ENCODE assay signal across 8 cellular contexts in genomic region chr7:25179771-25180591, GRCh38. TPM values are rescaled to one million over a fixed set of nuclear protein-coding genes. Genes with fewer than 3 reads are reported as not detected.
A peak's percentile ranks its signal among the peaks of the same experiment; 100 is the strongest.
DNase-seq lines count a peak whose midpoint lies in the region; ATAC-seq and TF ChIP-seq lines count a peak whose summit lies in the region.

No MANE protein-coding gene starts in this region.

- peaks cover 3% of the 10 kb centered on the region for H3K9me3 Mint-ChIP-seq in endodermal cell

- no peaks in the 10 kb centered on the region for H3K36me3 ChIP-seq in HUES48 (ENCODE audit: control insufficient read depth, insufficient read depth, low read length)
- H3K36me3 ChIP-seq in endodermal cell (ENCODE audit: control insufficient read depth, insufficient read depth, low read length) = no peaks in the 10 kb centered on the region

- H3K9me3 ChIP-seq in HUES48 (ENCODE audit: control insufficient read depth, insufficient read depth, low read length) = no peaks in the 10 kb centered on the region
- no peaks in the 10 kb centered on the region for H3K9me3 ChIP-seq in endodermal cell (ENCODE audit: control insufficient read depth, low read length)

- whole genome bisulfite sequencing in endodermal cell (ENCODE audit: insufficient coverage in 1 of 2, insufficient read length in 1 of 2), 2 experiments = 2% methylated on average over 20 to 69 of the region's 74 CpGs

- TF ChIP-seq CTCF in endodermal cell (conservative IDR thresholded peaks at IDR 0.05) = peak; percentile 91

- peaks cover 3% of the 10 kb centered on the region; the same call in 1 of the 2 replicates for H3K27me3 ChIP-seq in HUES48 (ENCODE audit: control insufficient read depth, insufficient read depth, low read length)
- no peaks in the 10 kb centered on the region for H3K27me3 ChIP-seq in endodermal cell (ENCODE audit: control insufficient read depth, insufficient read depth, low read length, poor library complexity, severe bottlenecking)

- H3K4me3 Mint-ChIP-seq in endodermal cell = peak overlapping the region; percentile 71

- H3K36me3 Mint-ChIP-seq in endodermal cell (ENCODE audit: low read depth) = peaks cover 7% of the 10 kb centered on the region

- peaks cover 7% of the 10 kb centered on the region for H3K4me1 Mint-ChIP-seq in endodermal cell

- H3K9ac ChIP-seq in HUES48 (ENCODE audit: low read depth, low read length) = peak overlapping the region; percentile 38; the same call in 1 of the 2 replicates
- H3K9ac ChIP-seq in endodermal cell (ENCODE audit: extremely low read depth, low read length, poor library complexity, severe bottlenecking) = peak overlapping the region; percentile 47

- H3K27me3 Mint-ChIP-seq in endodermal cell (ENCODE audit: insufficient read depth) = peaks cover 4% of the 10 kb centered on the region

- peak; percentile 97 for ATAC-seq in GM21423 (IDR thresholded peaks at IDR 0.05; ENCODE audit: unreplicated experiment)

- peak overlapping the region; percentile 88 for H3K27ac ChIP-seq in HUES48 (ENCODE audit: low read depth, low read length)
- peak overlapping the region; percentile 34 for H3K27ac ChIP-seq in endodermal cell (ENCODE audit: low read depth, low read length)

- H3K27ac Mint-ChIP-seq in endodermal cell = peak overlapping the region; percentile 93

- DNase-seq in DMS 273 (lab: John Stamatoyannopoulos, UW; ENCODE audit: unreplicated experiment) = peak; percentile 98
- DNase-seq in NOMO-1 treated with DMSO at 0.1 percent for 48 hours (lab: John Stamatoyannopoulos, UW; ENCODE audit: unreplicated experiment) = peak; percentile 93
- DNase-seq in activated CD8-positive, alpha-beta memory T cell treated with anti-CD3 and anti-CD28 coated beads, Interleukin-2, amount 50 U/mL, for 1 hour (ENCODE audit: extremely low read depth) = peak; percentile 73
- DNase-seq in endodermal cell = peak; percentile 99
- peak; percentile 34 for DNase-seq in middle frontal gyrus (ENCODE audit: extremely low spot score, low spot score)
- peak; percentile 91 to 94 for DNase-seq in stimulated activated CD8-positive, alpha-beta memory T cell treated with anti-CD3 and anti-CD28 coated beads, Interleukin-15, amount 100 ng/mL, for 48 hours (ENCODE audit: low read depth in 2 of 2)

- peaks cover 8% of the 10 kb centered on the region; the same call in 1 of the 2 replicates for H3K4me1 ChIP-seq in HUES48 (ENCODE audit: control insufficient read depth, insufficient read depth, low read length)
- H3K4me1 ChIP-seq in endodermal cell (ENCODE audit: control insufficient read depth, insufficient read depth, low read length) = no peaks in the 10 kb centered on the region

- H3K4me3 ChIP-seq in HUES48 (ENCODE audit: low read depth, low read length) = peak overlapping the region; percentile 85
- H3K4me3 ChIP-seq in endodermal cell (ENCODE audit: low read length) = peak overlapping the region; percentile 95

RNA-seq across cellular contexts. Expression of gene NPVF, which starts 48.3 kb away (rescaled TPM):
- total RNA-seq in endodermal cell = not detected
- not detected for polyA plus RNA-seq in endodermal cell (2013, experiment 1 of 2)
- polyA plus RNA-seq in endodermal cell (2013, experiment 2 of 2) = not detected

RNA-seq across cellular contexts. Expression of gene CYCS, which starts 54.9 kb away (rescaled TPM):
- 100 to 1,000 TPM; 118 to 126 TPM for total RNA-seq in endodermal cell
- 118 TPM for polyA plus RNA-seq in endodermal cell (2013, experiment 1 of 2)
- 119 TPM for polyA plus RNA-seq in endodermal cell (2013, experiment 2 of 2)

Comparison
In these comparisons a context has a peak if more than half of its experiments do, and no peak if none do; other contexts are left out.
1. Peak in every context shown above with its lines: DNase-seq, ATAC-seq, H3K4me3 ChIP-seq and H3K27ac ChIP-seq.
2. DNase-seq: peak in every context shown above with its lines; median percentile 99 in endodermal cell; 98 in DMS 273; 93 in NOMO-1 treated with DMSO at 0.1 percent for 48 hours; 92 in stimulated activated CD8-positive, alpha-beta memory T cell treated with anti-CD3 and anti-CD28 coated beads, Interleukin-15, amount 100 ng/mL, for 48 hours; 73 in activated CD8-positive, alpha-beta memory T cell treated with anti-CD3 and anti-CD28 coated beads, Interleukin-2, amount 50 U/mL, for 1 hour; 34 in middle frontal gyrus.